ENCODE assay signal across 1 cellular context in the genomic region with DNA sequence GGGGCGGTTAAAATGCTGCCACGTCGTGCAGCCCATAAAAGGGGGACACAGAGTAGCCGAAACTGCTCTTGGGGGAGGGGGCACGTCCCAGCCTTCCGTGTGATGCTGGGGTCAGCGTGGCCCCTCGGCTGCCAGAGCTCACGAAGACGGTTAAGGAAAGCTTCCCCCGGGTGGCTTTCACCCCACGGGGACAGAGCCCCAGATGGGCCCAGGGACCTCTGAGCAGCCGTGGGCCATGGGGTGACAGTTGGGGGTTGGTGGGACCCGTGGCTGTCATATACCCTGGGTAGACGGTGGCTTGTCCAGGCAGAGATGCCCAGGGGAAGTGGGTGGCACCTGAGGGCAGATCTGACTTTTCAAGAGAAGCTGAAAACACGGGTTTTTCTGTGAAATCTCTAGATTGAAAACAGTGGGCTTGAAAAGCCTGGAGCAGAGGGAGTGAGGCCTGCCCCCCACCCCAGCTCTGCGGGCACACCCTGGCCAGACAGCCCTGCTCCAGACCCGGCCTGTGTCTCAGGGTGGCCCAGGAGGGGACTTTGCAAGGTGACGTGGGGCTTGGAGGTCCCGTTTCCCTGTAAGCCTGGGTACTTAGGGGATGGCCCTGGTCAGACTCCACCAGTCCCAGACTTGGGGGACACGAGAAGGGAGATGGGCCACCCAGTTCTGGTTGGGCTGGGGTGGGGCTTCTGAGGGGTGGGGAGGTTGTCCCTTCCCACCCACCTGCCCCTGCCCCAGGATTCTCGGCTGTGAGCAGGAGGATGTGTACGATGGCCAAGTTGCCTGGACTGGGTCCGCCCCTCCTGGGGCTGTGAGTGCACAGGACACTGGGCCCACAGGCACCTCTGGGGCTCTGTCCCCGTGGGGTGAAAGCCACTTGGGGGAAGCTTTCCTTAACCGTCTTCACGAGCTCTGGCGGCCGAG.
TF ChIP-seq lines count a peak whose summit lies in the region.

No MANE protein-coding gene starts in this region.

TF ChIP-seq in HepG2, 621 proteins besides CTCF, POLR2A, EP300 and RAD21 (continued from another document and continues in another):
- TF ChIP-seq, protein P1, sequence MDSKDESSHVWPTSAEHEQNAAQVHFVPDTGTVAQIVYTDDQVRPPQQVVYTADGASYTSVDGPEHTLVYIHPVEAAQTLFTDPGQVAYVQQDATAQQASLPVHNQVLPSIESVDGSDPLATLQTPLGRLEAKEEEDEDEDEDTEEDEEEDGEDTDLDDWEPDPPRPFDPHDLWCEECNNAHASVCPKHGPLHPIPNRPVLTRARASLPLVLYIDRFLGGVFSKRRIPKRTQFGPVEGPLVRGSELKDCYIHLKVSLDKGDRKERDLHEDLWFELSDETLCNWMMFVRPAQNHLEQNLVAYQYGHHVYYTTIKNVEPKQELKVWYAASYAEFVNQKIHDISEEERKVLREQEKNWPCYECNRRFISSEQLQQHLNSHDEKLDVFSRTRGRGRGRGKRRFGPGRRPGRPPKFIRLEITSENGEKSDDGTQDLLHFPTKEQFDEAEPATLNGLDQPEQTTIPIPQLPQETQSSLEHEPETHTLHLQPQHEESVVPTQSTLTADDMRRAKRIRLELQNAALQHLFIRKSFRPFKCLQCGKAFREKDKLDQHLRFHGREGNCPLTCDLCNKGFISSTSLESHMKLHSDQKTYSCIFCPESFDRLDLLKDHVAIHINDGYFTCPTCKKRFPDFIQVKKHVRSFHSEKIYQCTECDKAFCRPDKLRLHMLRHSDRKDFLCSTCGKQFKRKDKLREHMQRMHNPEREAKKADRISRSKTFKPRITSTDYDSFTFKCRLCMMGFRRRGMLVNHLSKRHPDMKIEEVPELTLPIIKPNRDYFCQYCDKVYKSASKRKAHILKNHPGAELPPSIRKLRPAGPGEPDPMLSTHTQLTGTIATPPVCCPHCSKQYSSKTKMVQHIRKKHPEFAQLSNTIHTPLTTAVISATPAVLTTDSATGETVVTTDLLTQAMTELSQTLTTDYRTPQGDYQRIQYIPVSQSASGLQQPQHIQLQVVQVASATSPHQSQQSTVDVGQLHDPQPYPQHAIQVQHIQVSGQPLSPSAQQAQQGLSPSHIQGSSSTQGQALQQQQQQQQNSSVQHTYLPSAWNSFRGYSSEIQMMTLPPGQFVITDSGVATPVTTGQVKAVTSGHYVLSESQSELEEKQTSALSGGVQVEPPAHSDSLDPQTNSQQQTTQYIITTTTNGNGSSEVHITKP (CRISPR knock-in tag; IDR thresholded peaks at IDR 0.05; ENCODE audit: low read depth), result 0 out of 2 replicates have a peak, but pooled peaks have one; percentile 11
- 0 out of 2 replicates have a peak, but pooled peaks have one; percentile 63 for TF ChIP-seq ZNF749 (CRISPR knock-in tag; IDR thresholded peaks at IDR 0.05; ENCODE audit: borderline replicate concordance)
- TF ChIP-seq NFYC (CRISPR knock-in tag; IDR thresholded peaks at IDR 0.05), result no peak
- TF ChIP-seq, protein P2, sequence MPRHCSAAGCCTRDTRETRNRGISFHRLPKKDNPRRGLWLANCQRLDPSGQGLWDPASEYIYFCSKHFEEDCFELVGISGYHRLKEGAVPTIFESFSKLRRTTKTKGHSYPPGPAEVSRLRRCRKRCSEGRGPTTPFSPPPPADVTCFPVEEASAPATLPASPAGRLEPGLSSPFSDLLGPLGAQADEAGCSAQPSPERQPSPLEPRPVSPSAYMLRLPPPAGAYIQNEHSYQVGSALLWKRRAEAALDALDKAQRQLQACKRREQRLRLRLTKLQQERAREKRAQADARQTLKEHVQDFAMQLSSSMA (CRISPR knock-in tag; IDR thresholded peaks at IDR 0.05), result 0 out of 2 replicates have a peak, but pooled peaks have one; percentile 33
- peak; percentile 55; the same call in 1 of the 2 replicates for TF ChIP-seq ZNF274 (CRISPR knock-in tag; IDR thresholded peaks at IDR 0.05)
- no peak for TF ChIP-seq AGO2 (optimal IDR thresholded peaks at IDR 0.05; ENCODE audit: low read depth, low read length)
- TF ChIP-seq ZNF615 (CRISPR knock-in tag; IDR thresholded peaks at IDR 0.05; ENCODE audit: borderline replicate concordance), result no peak
- no peak for TF ChIP-seq SUZ12 (IDR thresholded peaks at IDR 0.05; ENCODE audit: low read depth, low read length)
- no peak; the same call in 1 of the 2 replicates for TF ChIP-seq BORCS8-MEF2B (CRISPR knock-in tag; IDR thresholded peaks at IDR 0.05)
- TF ChIP-seq SAFB2 (CRISPR knock-in tag; IDR thresholded peaks at IDR 0.05; ENCODE audit: borderline replicate concordance, low read depth), result no peak
- TF ChIP-seq, protein P3, sequence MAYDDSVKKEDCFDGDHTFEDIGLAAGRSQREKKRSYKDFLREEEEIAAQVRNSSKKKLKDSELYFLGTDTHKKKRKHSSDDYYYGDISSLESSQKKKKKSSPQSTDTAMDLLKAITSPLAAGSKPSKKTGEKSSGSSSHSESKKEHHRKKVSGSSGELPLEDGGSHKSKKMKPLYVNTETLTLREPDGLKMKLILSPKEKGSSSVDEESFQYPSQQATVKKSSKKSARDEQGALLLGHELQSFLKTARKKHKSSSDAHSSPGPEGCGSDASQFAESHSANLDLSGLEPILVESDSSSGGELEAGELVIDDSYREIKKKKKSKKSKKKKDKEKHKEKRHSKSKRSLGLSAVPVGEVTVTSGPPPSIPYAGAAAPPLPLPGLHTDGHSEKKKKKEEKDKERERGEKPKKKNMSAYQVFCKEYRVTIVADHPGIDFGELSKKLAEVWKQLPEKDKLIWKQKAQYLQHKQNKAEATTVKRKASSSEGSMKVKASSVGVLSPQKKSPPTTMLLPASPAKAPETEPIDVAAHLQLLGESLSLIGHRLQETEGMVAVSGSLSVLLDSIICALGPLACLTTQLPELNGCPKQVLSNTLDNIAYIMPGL (CRISPR knock-in tag; IDR thresholded peaks at IDR 0.05; ENCODE audit: borderline replicate concordance in 1 of 2, low read depth in 1 of 2), result peak in 1 of 2 experiments; percentile 8; a peak in 1 of 4 replicates
- TF ChIP-seq SMARCC2 (IDR thresholded peaks at IDR 0.05), result no peak
- TF ChIP-seq KDM2A (CRISPR knock-in tag; IDR thresholded peaks at IDR 0.05; ENCODE audit: borderline replicate concordance, low read depth), result no peak
- TF ChIP-seq MYC (CRISPR knock-in tag; IDR thresholded peaks at IDR 0.05; ENCODE audit: borderline replicate concordance), result 0 out of 2 replicates have a peak, but pooled peaks have one; percentile 26
- no peak; the same call in 1 of the 2 replicates for TF ChIP-seq ZNF350 (CRISPR knock-in tag; IDR thresholded peaks at IDR 0.05; ENCODE audit: borderline replicate concordance, low read depth)
- TF ChIP-seq, protein P4, sequence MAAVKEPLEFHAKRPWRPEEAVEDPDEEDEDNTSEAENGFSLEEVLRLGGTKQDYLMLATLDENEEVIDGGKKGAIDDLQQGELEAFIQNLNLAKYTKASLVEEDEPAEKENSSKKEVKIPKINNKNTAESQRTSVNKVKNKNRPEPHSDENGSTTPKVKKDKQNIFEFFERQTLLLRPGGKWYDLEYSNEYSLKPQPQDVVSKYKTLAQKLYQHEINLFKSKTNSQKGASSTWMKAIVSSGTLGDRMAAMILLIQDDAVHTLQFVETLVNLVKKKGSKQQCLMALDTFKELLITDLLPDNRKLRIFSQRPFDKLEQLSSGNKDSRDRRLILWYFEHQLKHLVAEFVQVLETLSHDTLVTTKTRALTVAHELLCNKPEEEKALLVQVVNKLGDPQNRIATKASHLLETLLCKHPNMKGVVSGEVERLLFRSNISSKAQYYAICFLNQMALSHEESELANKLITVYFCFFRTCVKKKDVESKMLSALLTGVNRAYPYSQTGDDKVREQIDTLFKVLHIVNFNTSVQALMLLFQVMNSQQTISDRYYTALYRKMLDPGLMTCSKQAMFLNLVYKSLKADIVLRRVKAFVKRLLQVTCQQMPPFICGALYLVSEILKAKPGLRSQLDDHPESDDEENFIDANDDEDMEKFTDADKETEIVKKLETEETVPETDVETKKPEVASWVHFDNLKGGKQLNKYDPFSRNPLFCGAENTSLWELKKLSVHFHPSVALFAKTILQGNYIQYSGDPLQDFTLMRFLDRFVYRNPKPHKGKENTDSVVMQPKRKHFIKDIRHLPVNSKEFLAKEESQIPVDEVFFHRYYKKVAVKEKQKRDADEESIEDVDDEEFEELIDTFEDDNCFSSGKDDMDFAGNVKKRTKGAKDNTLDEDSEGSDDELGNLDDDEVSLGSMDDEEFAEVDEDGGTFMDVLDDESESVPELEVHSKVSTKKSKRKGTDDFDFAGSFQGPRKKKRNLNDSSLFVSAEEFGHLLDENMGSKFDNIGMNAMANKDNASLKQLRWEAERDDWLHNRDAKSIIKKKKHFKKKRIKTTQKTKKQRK (IDR thresholded peaks at IDR 0.05; ENCODE audit: low read length), result no peak
- no peak for TF ChIP-seq TRIM24 (CRISPR knock-in tag; IDR thresholded peaks at IDR 0.05)
- 0 out of 2 replicates have a peak, but pooled peaks have one; percentile 21 for TF ChIP-seq PAX8 (CRISPR knock-in tag; IDR thresholded peaks at IDR 0.05; ENCODE audit: borderline replicate concordance)
- TF ChIP-seq HNRNPK (IDR thresholded peaks at IDR 0.05; ENCODE audit: low read depth, low read length, poor library complexity, severe bottlenecking), result no peak
- TF ChIP-seq NRL (CRISPR knock-in tag; IDR thresholded peaks at IDR 0.05; ENCODE audit: borderline replicate concordance), result no peak
- TF ChIP-seq, protein P5, sequence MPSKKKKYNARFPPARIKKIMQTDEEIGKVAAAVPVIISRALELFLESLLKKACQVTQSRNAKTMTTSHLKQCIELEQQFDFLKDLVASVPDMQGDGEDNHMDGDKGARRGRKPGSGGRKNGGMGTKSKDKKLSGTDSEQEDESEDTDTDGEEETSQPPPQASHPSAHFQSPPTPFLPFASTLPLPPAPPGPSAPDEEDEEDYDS (CRISPR knock-in tag; IDR thresholded peaks at IDR 0.05), result no peak
- TF ChIP-seq SP5 (CRISPR knock-in tag; IDR thresholded peaks at IDR 0.05; ENCODE audit: borderline replicate concordance, low read depth), result no peak
- TF ChIP-seq RXRB (CRISPR knock-in tag; IDR thresholded peaks at IDR 0.05; ENCODE audit: borderline replicate concordance), result no peak
- TF ChIP-seq, protein P6, sequence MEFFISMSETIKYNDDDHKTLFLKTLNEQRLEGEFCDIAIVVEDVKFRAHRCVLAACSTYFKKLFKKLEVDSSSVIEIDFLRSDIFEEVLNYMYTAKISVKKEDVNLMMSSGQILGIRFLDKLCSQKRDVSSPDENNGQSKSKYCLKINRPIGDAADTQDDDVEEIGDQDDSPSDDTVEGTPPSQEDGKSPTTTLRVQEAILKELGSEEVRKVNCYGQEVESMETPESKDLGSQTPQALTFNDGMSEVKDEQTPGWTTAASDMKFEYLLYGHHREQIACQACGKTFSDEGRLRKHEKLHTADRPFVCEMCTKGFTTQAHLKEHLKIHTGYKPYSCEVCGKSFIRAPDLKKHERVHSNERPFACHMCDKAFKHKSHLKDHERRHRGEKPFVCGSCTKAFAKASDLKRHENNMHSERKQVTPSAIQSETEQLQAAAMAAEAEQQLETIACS (CRISPR knock-in tag; IDR thresholded peaks at IDR 0.05), result no peak
- TF ChIP-seq, protein P7, sequence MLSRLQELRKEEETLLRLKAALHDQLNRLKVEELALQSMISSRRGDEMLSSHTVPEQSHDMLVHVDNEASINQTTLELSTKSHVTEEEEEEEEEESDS (CRISPR knock-in tag; IDR thresholded peaks at IDR 0.05; ENCODE audit: borderline replicate concordance), result no peak
- TF ChIP-seq, protein P8, sequence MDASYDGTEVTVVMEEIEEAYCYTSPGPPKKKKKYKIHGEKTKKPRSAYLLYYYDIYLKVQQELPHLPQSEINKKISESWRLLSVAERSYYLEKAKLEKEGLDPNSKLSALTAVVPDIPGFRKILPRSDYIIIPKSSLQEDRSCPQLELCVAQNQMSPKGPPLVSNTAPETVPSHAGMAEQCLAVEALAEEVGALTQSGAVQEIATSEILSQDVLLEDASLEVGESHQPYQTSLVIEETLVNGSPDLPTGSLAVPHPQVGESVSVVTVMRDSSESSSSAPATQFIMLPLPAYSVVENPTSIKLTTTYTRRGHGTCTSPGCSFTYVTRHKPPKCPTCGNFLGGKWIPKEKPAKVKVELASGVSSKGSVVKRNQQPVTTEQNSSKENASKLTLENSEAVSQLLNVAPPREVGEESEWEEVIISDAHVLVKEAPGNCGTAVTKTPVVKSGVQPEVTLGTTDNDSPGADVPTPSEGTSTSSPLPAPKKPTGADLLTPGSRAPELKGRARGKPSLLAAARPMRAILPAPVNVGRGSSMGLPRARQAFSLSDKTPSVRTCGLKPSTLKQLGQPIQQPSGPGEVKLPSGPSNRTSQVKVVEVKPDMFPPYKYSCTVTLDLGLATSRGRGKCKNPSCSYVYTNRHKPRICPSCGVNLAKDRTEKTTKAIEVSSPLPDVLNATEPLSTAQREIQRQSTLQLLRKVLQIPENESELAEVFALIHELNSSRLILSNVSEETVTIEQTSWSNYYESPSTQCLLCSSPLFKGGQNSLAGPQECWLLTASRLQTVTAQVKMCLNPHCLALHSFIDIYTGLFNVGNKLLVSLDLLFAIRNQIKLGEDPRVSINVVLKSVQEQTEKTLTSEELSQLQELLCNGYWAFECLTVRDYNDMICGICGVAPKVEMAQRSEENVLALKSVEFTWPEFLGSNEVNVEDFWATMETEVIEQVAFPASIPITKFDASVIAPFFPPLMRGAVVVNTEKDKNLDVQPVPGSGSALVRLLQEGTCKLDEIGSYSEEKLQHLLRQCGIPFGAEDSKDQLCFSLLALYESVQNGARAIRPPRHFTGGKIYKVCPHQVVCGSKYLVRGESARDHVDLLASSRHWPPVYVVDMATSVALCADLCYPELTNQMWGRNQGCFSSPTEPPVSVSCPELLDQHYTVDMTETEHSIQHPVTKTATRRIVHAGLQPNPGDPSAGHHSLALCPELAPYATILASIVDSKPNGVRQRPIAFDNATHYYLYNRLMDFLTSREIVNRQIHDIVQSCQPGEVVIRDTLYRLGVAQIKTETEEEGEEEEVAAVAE (CRISPR knock-in tag; IDR thresholded peaks at IDR 0.05; ENCODE audit: borderline replicate concordance), result no peak
- no peak for TF ChIP-seq EHMT2 (IDR thresholded peaks at IDR 0.05; ENCODE audit: borderline replicate concordance, low read depth, low read length)
- no peak for TF ChIP-seq ZNF451 (CRISPR knock-in tag; IDR thresholded peaks at IDR 0.05)
- TF ChIP-seq GABPB1 (CRISPR knock-in tag; IDR thresholded peaks at IDR 0.05), result no peak; the same call in 1 of the 2 replicates
- TF ChIP-seq, protein P9, sequence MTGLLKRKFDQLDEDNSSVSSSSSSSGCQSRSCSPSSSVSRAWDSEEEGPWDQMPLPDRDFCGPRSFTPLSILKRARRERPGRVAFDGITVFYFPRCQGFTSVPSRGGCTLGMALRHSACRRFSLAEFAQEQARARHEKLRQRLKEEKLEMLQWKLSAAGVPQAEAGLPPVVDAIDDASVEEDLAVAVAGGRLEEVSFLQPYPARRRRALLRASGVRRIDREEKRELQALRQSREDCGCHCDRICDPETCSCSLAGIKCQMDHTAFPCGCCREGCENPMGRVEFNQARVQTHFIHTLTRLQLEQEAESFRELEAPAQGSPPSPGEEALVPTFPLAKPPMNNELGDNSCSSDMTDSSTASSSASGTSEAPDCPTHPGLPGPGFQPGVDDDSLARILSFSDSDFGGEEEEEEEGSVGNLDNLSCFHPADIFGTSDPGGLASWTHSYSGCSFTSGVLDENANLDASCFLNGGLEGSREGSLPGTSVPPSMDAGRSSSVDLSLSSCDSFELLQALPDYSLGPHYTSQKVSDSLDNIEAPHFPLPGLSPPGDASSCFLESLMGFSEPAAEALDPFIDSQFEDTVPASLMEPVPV (CRISPR knock-in tag; IDR thresholded peaks at IDR 0.05), result peak; percentile 56
- no peak for TF ChIP-seq ARNT2 (CRISPR knock-in tag; IDR thresholded peaks at IDR 0.05; ENCODE audit: low read depth)
- no peak for TF ChIP-seq ZNF781 (CRISPR knock-in tag; IDR thresholded peaks at IDR 0.05; ENCODE audit: borderline replicate concordance, not compliant biosample characterization)
